9 cellular contexts compared by ENCODE assay signal in genomic region chr13:30577381-30577780, GRCh38. TPM values are rescaled to one million over a fixed set of nuclear protein-coding genes. Genes with fewer than 3 reads are reported as not detected.
DNase-seq lines count a peak whose midpoint lies in the region; ATAC-seq, FAIRE-seq and TF ChIP-seq lines count a peak whose summit lies in the region.
"Had no signal": no experiment of that assay in that cellular context is flagged by ENCODE, and none has a peak within 500 bp of the region (broad histone marks: within the 10 kb centered on the region; RNA-seq: fewer than 3 reads in every experiment).

No MANE protein-coding gene starts in this region.

- no TSS peak for BruUV-seq in A673 (replicated peaks; lab: Mats Ljungman, UMichigan)

- H3K27me3 ChIP-seq in adrenal gland (no peaks in the 10 kb centered on the region), psoas muscle (ENCODE audit: insufficient read depth in 3 of 3, low read length in 2 of 3) (no peaks in the 10 kb centered on the region), A673 (replicated peaks; ENCODE audit: insufficient read depth, low read depth, low read length, poor library complexity) (no peaks in the 10 kb centered on the region), sigmoid colon (no peaks in the 10 kb centered on the region)

- H3K4me3 ChIP-seq in adrenal gland (no peak overlapping the region), psoas muscle (no peak overlapping the region), A673 (ENCODE audit: low read depth, low read length, poor library complexity, severe bottlenecking) (no peak overlapping the region), sigmoid colon (no peak overlapping the region)

- CTCF ChIA-PET in A673 (lab: Charles Lee), result no interaction called here

- ATAC-seq in HG02885 (IDR thresholded peaks at IDR 0.05; ENCODE audit: poor library complexity, unreplicated experiment) (peak; percentile 96), psoas muscle (peak; percentile 39 to 66 (median 56))
- ATAC-seq: Panc1 had no signal

- H3K27ac ChIP-seq in adrenal gland, result peak overlapping the region in 1 of 5 donors; percentile 63
- H3K27ac ChIP-seq in psoas muscle, result no peak overlapping the region
- H3K27ac ChIP-seq in caudate nucleus (ENCODE audit: low read depth, low read length), result no peak overlapping the region
- no peak overlapping the region for H3K27ac ChIP-seq in A673 (ENCODE audit: low read depth, low read length, poor library complexity, severe bottlenecking)
- H3K27ac ChIP-seq in sigmoid colon, result no peak overlapping the region

- POLR2A ChIA-PET in A673 (lab: Charles Lee; ENCODE audit: low non-redundant PET), result interaction anchor here (0.6 kb wide), 1 partner anchor 82 kb away, joined by 4 read pairs; no protein-coding TSS in a partner anchor

- no peaks in the 10 kb centered on the region for H3K9me3 ChIP-seq in adrenal gland (replicated peaks in 1 of 3)
- no peaks in the 10 kb centered on the region for H3K9me3 ChIP-seq in psoas muscle
- H3K9me3 ChIP-seq in A673 (ENCODE audit: low read depth, low read length, poor library complexity, severe bottlenecking), result no peaks in the 10 kb centered on the region
- H3K9me3 ChIP-seq in sigmoid colon, result no peaks in the 10 kb centered on the region

- intact Hi-C loops in adrenal gland (cut with DNase I) (loop anchor here in 1 of 2 donors (10.0 kb wide), 1 partner anchor 113 kb away; the partner anchor contains the start of gene HMGB1), psoas muscle (cut with DNase I) (loop anchor here in 1 of 2 donors (10.0 kb wide), 1 partner anchor 443 kb away; no protein-coding TSS in a partner anchor), A673 (cut with micrococcal nuclease; ENCODE audit: unreplicated experiment) (loop anchor here (5.0 kb wide), 1 partner anchor 445 kb away; no protein-coding TSS in a partner anchor), sigmoid colon (cut with DNase I) (no loop called here)

- H3K36me3 ChIP-seq in adrenal gland (replicated peaks in 1 of 2), result no peaks in the 10 kb centered on the region
- H3K36me3 ChIP-seq in psoas muscle (ENCODE audit: insufficient read depth in 1 of 2, low read depth in 1 of 2), result no peaks in the 10 kb centered on the region
- H3K36me3 ChIP-seq in A673 (ENCODE audit: insufficient read depth, low read length, poor library complexity, severe bottlenecking), result no peaks in the 10 kb centered on the region
- H3K36me3 ChIP-seq in sigmoid colon, result no peaks in the 10 kb centered on the region

- TF ChIP-seq CTCF in adrenal gland (IDR thresholded peaks at IDR 0.05) (no peak), psoas muscle (IDR thresholded peaks at IDR 0.05) (no peak), A673 (conservative IDR thresholded peaks at IDR 0.05; ENCODE audit: low read depth, low read length) (no peak), sigmoid colon (IDR thresholded peaks at IDR 0.05) (no peak)

- H3K4me1 ChIP-seq in adrenal gland (replicated peaks in 1 of 2), result peaks cover 10 to 20% of the 10 kb centered on the region in 2 donors
- H3K4me1 ChIP-seq in psoas muscle, result peaks cover 7% of the 10 kb centered on the region
- peaks cover 35% of the 10 kb centered on the region for H3K4me1 ChIP-seq in A673 (ENCODE audit: insufficient read depth, low read length, poor library complexity, severe bottlenecking)
- H3K4me1 ChIP-seq in sigmoid colon, result peaks cover 0 to 20% (median 4%) of the 10 kb centered on the region in 4 donors

- no peak for DNase-seq in GM12892 (ENCODE audit: insufficient read length)
- peak; percentile 94 for DNase-seq in RPMI7951 (ENCODE audit: low read depth)
- DNase-seq in adrenal gland, result peak; percentile 50 to 79 (median 73)
- DNase-seq in psoas muscle, result peak in 1 of 2 donors; percentile 22
- no peak for DNase-seq in caudate nucleus (lab: John Stamatoyannopoulos, UW)
- no peak for DNase-seq in A673 (ENCODE audit: low spot score)
- no peak for DNase-seq in sigmoid colon

- FAIRE-seq in GM12892 (lab: Jason Lieb, UNC), result peak; percentile 78

- no peak for TF ChIP-seq EP300 in sigmoid colon (IDR thresholded peaks at IDR 0.05)

- TF ChIP-seq POLR2A in GM12892 (IDR thresholded peaks at IDR 0.05; ENCODE audit: low read depth, low read length) (no peak), adrenal gland (IDR thresholded peaks at IDR 0.05) (peak in 1 of 2 donors; percentile 31), sigmoid colon (IDR thresholded peaks at IDR 0.05) (no peak)

- 32 to 40% (median 38%) methylated on average over 5 of the region's 5 CpGs for WGBS in adrenal gland, 4 donors
- WGBS in psoas muscle, 3 donors, result 60 to 80% (median 64%) methylated on average over 5 of the region's 5 CpGs
- 67 to 69% methylated on average over 5 of the region's 5 CpGs for WGBS in sigmoid colon, 2 donors

RNA-seq across cellular contexts. Expression of gene USPL1, which starts 40.3 kb away (rescaled TPM):
- polyA plus RNA-seq in GM12892 (2012; ENCODE audit: missing spikeins), result 9.3 TPM
- total RNA-seq in RPMI7951 (2014; rRNA removed; shearing (Covaris generic)), result 18.3 and 20.1 TPM in 2 replicates
- total RNA-seq in adrenal gland, result 10 to 100 TPM in 6 of 8 donors, 1 to 10 TPM in 2; 6.3 to 18.7 (median 14.7) TPM
- polyA plus RNA-seq in adrenal gland, result 10 to 100 TPM; 15.4 to 18.5 (median 15.4) TPM
- total RNA-seq in psoas muscle, result 10 to 100 TPM; 11.2 to 18.4 (median 13.1) TPM
- 10 to 100 TPM in 2 of 3 donors, 1 to 10 TPM in 1; 6.6 to 17.3 (median 11.1) TPM for polyA plus RNA-seq in psoas muscle
- total RNA-seq in A673 (2021), result 22.8 and 28.5 TPM in 2 replicates
- 10 to 100 TPM; 17.4 to 34.6 (median 23.7) TPM for total RNA-seq in sigmoid colon
- 1 to 10 TPM; 2.8 to 9.1 (median 4.8) TPM for polyA plus RNA-seq in sigmoid colon

Comparison
In these comparisons a context has a peak if more than half of its experiments do, and no peak if none do; other contexts are left out.
1. DNase-seq: peak in RPMI7951 (single experiment) and adrenal gland (7 of 7); none in GM12892 (single experiment), caudate nucleus (0 of 61), A673 (single experiment) and sigmoid colon (single experiment).